Comparison of ENCODE assay signal across 11 cellular contexts in the genomic region with DNA sequence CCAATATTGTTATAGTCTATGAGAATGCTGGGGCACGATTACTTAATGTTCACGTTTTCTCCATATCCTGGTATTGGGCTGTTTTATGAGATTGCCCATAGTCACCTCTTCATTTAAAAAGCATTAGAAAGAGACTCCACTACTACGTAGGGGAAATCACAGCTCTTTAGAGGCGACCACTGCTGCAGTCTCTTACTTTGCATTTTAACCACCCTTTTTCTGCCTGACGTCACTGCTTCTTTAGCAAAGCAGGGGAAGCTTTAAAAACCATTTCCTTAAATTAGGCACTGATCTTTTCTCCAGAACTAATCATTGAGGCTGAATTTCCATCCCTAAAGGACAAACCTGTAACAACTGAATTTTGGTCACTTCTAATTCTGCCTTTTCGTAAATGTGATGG. TPM values are rescaled to one million over a fixed set of nuclear protein-coding genes. Genes with fewer than 3 reads are reported as not detected.
DNase-seq lines count a peak whose midpoint lies in the region; ATAC-seq and TF ChIP-seq lines count a peak whose summit lies in the region.
"Had no signal": no experiment of that assay in that cellular context is flagged by ENCODE, and none has a peak within 500 bp of the region (broad histone marks: within the 10 kb centered on the region; RNA-seq: fewer than 3 reads in every experiment).

No MANE protein-coding gene starts in this region.

- no peaks in the 10 kb centered on the region for H3K9me3 ChIP-seq in right atrium auricular region
- no peaks in the 10 kb centered on the region for H3K9me3 ChIP-seq in HUES48 (ENCODE audit: control insufficient read depth, insufficient read depth, low read length)
- H3K9me3 ChIP-seq in iPS-18a (ENCODE audit: control insufficient read depth, low read depth, low read length) = no peaks in the 10 kb centered on the region
- H3K9me3 ChIP-seq: heart right ventricle, Peyer's patch, testis had no signal

- H3K36me3 ChIP-seq in right atrium auricular region (no peaks in the 10 kb centered on the region), HUES48 (ENCODE audit: control insufficient read depth, insufficient read depth, low read length) (no peaks in the 10 kb centered on the region), iPS-18a (ENCODE audit: control insufficient read depth, low read depth, low read length) (no peaks in the 10 kb centered on the region)
- H3K36me3 ChIP-seq: heart right ventricle, Peyer's patch had no signal

- no peaks in the 10 kb centered on the region for H3K27me3 Mint-ChIP-seq in mesothelial cell of epicardium (ENCODE audit: low read depth)

- H3K27me3 ChIP-seq in right atrium auricular region = no peaks in the 10 kb centered on the region
- no peaks in the 10 kb centered on the region for H3K27me3 ChIP-seq in HUES48 (ENCODE audit: control insufficient read depth, insufficient read depth, low read length)
- H3K27me3 ChIP-seq in iPS-18a (ENCODE audit: control insufficient read depth, insufficient read depth, low read length) = no peaks in the 10 kb centered on the region
- H3K27me3 ChIP-seq: heart right ventricle, Peyer's patch, testis had no signal

- peaks cover 0 to 81% of the 10 kb centered on the region in 2 donors for H3K4me1 ChIP-seq in right atrium auricular region
- H3K4me1 ChIP-seq in HUES48 (ENCODE audit: control insufficient read depth, insufficient read depth, low read length) = peaks cover 70% of the 10 kb centered on the region
- H3K4me1 ChIP-seq in iPS-18a (ENCODE audit: control insufficient read depth, low read depth, low read length) = peaks cover 67% of the 10 kb centered on the region

- no peak overlapping the region for H3K27ac Mint-ChIP-seq in mesothelial cell of epicardium

- H3K27ac ChIP-seq in right atrium auricular region (peak overlapping the region; percentile 76 to 80), HUES48 (ENCODE audit: low read depth, low read length) (peak overlapping the region; percentile 80), iPS-18a (ENCODE audit: low read length) (no peak overlapping the region)
- H3K27ac ChIP-seq: testis had no signal

- peak overlapping the region in 1 of 2 donors; percentile 28 for H3K4me3 ChIP-seq in right atrium auricular region
- peak overlapping the region; percentile 33 for H3K4me3 ChIP-seq in HUES48 (ENCODE audit: low read depth, low read length)
- H3K4me3 ChIP-seq in iPS-18a (ENCODE audit: low read length) = peak overlapping the region; percentile 23
- H3K4me3 ChIP-seq: Peyer's patch, testis had no signal

- H3K9ac ChIP-seq in HUES48 (ENCODE audit: low read depth, low read length) = no peak overlapping the region
- H3K9ac ChIP-seq in iPS-18a (ENCODE audit: low read length) = no peak overlapping the region

- peaks cover 74% of the 10 kb centered on the region for H3K4me1 Mint-ChIP-seq in mesothelial cell of epicardium

- H3K9me3 Mint-ChIP-seq in mesothelial cell of epicardium = no peaks in the 10 kb centered on the region

- ATAC-seq in left ventricle myocardium superior = no peak
- no peak for ATAC-seq in HG03045 (IDR thresholded peaks at IDR 0.05; ENCODE audit: unreplicated experiment)

- H3K4me3 Mint-ChIP-seq in mesothelial cell of epicardium = no peak overlapping the region

- no peaks in the 10 kb centered on the region for H3K36me3 Mint-ChIP-seq in mesothelial cell of epicardium

- TF ChIP-seq CTCF in right atrium auricular region (IDR thresholded peaks at IDR 0.05) (no peak), mesothelial cell of epicardium (IDR thresholded peaks at IDR 0.05; ENCODE audit: unreplicated experiment) (no peak)

- no peak for DNase-seq in right atrium auricular region (ENCODE audit: low spot score)
- no peak for DNase-seq in left ventricle myocardium superior
- DNase-seq in GM19238 (ENCODE audit: insufficient read length, low spot score) = no peak
- no peak for DNase-seq in GDM1 (lab: John Stamatoyannopoulos, UW)
- DNase-seq in mesothelial cell of epicardium (ENCODE audit: low spot score in 2 of 2, unreplicated experiment in 2 of 2) = no peak
- DNase-seq: heart right ventricle, Peyer's patch, testis had no signal

- intact Hi-C loops in left ventricle myocardium superior (cut with micrococcal nuclease) = no loop called here

RNA-seq across cellular contexts. Expression of gene ZNF608, which starts 38.9 kb away (rescaled TPM):
- 10 to 100 TPM; 29.4 to 38.7 TPM for total RNA-seq in right atrium auricular region
- total RNA-seq in left ventricle myocardium superior = 18.2 TPM
- 31.8 to 35.0 TPM (median 34.3 TPM) in 3 replicates for total RNA-seq in mesothelial cell of epicardium
